Comparison of ENCODE assay signal across 8 cellular contexts in genomic region chr3:160885791-160886286, GRCh38.
DNase-seq lines count a peak whose midpoint lies in the region; ATAC-seq and TF ChIP-seq lines count a peak whose summit lies in the region.

No MANE protein-coding gene starts in this region.

- ATAC-seq in GM19043 (IDR thresholded peaks at IDR 0.05; ENCODE audit: low read depth, unreplicated experiment) (peak; percentile 9), HG02885 (IDR thresholded peaks at IDR 0.05; ENCODE audit: poor library complexity, unreplicated experiment) (peak; percentile 31)

- peak; percentile 3 for TF ChIP-seq CTCF in fibroblast of mammary gland (conservative IDR thresholded peaks at IDR 0.05; ENCODE audit: control insufficient read depth, insufficient read depth, low read depth, low read length)

- peak; percentile 84 for DNase-seq in NCI-H510A treated with DMSO at 0.1 percent for 48 hours (lab: John Stamatoyannopoulos, UW)
- DNase-seq in fibroblast of mammary gland (ENCODE audit: low read depth), result peak; percentile 75
- DNase-seq in renal cortical epithelial cell (ENCODE audit: low read depth), result peak; percentile 53
- DNase-seq in activated CD8-positive, alpha-beta memory T cell treated with anti-CD3 and anti-CD28 coated beads, Interleukin-2, amount 50 U/mL, for 48 hours, result no peak
- DNase-seq in activated CD8-positive, alpha-beta memory T cell treated with anti-CD3 and anti-CD28 coated beads for 24 hours, result no peak
- DNase-seq in activated T-cell treated with anti-CD3 and anti-CD28 coated beads for 4 hours, result no peak

- H3K4me3 ChIP-seq in fibroblast of mammary gland (ENCODE audit: control insufficient read depth, low read depth, low read length), result no peak overlapping the region

Comparison
In these comparisons a context has a peak if more than half of its experiments do, and no peak if none do; other contexts are left out.
1. DNase-seq: peak in NCI-H510A treated with DMSO at 0.1 percent for 48 hours (single experiment), fibroblast of mammary gland (single experiment) and renal cortical epithelial cell (single experiment); none in activated CD8-positive, alpha-beta memory T cell treated with anti-CD3 and anti-CD28 coated beads, Interleukin-2, amount 50 U/mL, for 48 hours (single experiment), activated CD8-positive, alpha-beta memory T cell treated with anti-CD3 and anti-CD28 coated beads for 24 hours (single experiment) and activated T-cell treated with anti-CD3 and anti-CD28 coated beads for 4 hours (single experiment).